1 cellular context compared by ENCODE assay signal in the genomic region with DNA sequence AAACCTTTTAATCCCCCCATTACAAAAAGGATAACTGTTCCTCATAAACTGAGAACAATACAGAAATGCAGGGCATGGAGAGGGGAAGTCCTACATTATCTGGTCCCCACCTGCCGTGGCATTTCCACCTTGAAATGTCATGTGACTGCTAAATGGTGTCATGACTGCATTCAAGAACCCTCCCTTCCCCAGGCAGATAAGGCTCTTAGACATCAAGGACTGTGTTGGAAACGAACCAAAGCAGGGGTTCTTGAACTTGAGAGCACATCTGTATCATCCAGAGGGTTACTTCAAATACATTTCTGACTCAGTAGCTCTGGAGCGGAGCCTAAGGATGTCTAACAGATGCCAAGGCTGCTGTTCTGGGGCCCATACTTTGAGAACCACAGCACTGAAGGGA.
TF ChIP-seq lines count a peak whose summit lies in the region.

No MANE protein-coding gene starts in this region.

TF ChIP-seq in IMR-90, 13 proteins besides CTCF, POLR2A, EP300 and RAD21:
- no peak for TF ChIP-seq SMC3 (IDR thresholded peaks at IDR 0.05; ENCODE audit: low read depth, low read length)
- no peak for TF ChIP-seq MXI1 (IDR thresholded peaks at IDR 0.05; ENCODE audit: borderline replicate concordance, low read depth, low read length)
- TF ChIP-seq RFX5 (IDR thresholded peaks at IDR 0.05; ENCODE audit: low read depth, low read length), result no peak
- no peak for TF ChIP-seq ELK1 (IDR thresholded peaks at IDR 0.05; ENCODE audit: borderline replicate concordance, low read depth, low read length)
- TF ChIP-seq MAZ (IDR thresholded peaks at IDR 0.05; ENCODE audit: borderline replicate concordance, low read depth, low read length), result no peak
- no peak for TF ChIP-seq FOS (IDR thresholded peaks at IDR 0.05; ENCODE audit: low read depth, low read length)
- no peak for TF ChIP-seq BHLHE40 (IDR thresholded peaks at IDR 0.05; ENCODE audit: low read depth, low read length)
- no peak for TF ChIP-seq MAFK (IDR thresholded peaks at IDR 0.05; ENCODE audit: low read depth, low read length)
- no peak for TF ChIP-seq CHD1 (IDR thresholded peaks at IDR 0.05; ENCODE audit: low read depth, low read length)
- TF ChIP-seq NFE2L2 (IDR thresholded peaks at IDR 0.05; ENCODE audit: low read depth, low read length), result no peak
- TF ChIP-seq CEBPB (IDR thresholded peaks at IDR 0.05; ENCODE audit: low read depth, low read length), result no peak
- no peak for TF ChIP-seq USF2 (IDR thresholded peaks at IDR 0.05; ENCODE audit: low read depth, low read length)
- TF ChIP-seq RCOR1 (IDR thresholded peaks at IDR 0.05; ENCODE audit: insufficient replicate concordance, low read length), result no peak
